8 cellular contexts compared by ENCODE assay signal in genomic region chr12:43556057-43556456, GRCh38. TPM values are rescaled to one million over a fixed set of nuclear protein-coding genes. Genes with fewer than 3 reads are reported as not detected.
"Had no signal": no experiment of that assay in that cellular context is flagged by ENCODE, and none has a peak within 500 bp of the region (broad histone marks: within the 10 kb centered on the region; RNA-seq: fewer than 3 reads in every experiment).

No MANE protein-coding gene starts in this region.

- FAIRE-seq: G401.6, GM12878, GM12891, GM12892, GM18507, GM19239 had no signal

- H3K4me3 ChIP-seq: GM12878 had no signal

- ATAC-seq: GM12878 had no signal

- DNase-seq: GDM1, GF-D8 had no signal

RNA-seq across cellular contexts. Expression of gene ADAMTS20, which starts 4.1 kb away (rescaled TPM):
- total RNA-seq: GM12878 had no signal
